Comparison of ENCODE assay signal across 19 cellular contexts in genomic region chr20:2390971-2391675, GRCh38. TPM values are rescaled to one million over a fixed set of nuclear protein-coding genes. Genes with fewer than 3 reads are reported as not detected.
DNase-seq lines count a peak whose midpoint lies in the region; ATAC-seq, FAIRE-seq and TF ChIP-seq lines count a peak whose summit lies in the region.
"Had no signal": no experiment of that assay in that cellular context is flagged by ENCODE, and none has a peak within 500 bp of the region (broad histone marks: within the 10 kb centered on the region; RNA-seq: fewer than 3 reads in every experiment).

No MANE protein-coding gene starts in this region.

- no peak for TF ChIP-seq EP300 in GM12878 (IDR thresholded peaks at IDR 0.05; ENCODE audit: borderline replicate concordance in 1 of 2, control insufficient read depth in 1 of 2, low read depth in 2 of 2, low read length in 2 of 2)

- H3K4me3 ChIP-seq in NB4 (ENCODE audit: low read depth, low read length) (no peak overlapping the region), GM12878 (no peak overlapping the region), WERI-Rb-1 (ENCODE audit: low read depth, low read length) (no peak overlapping the region)
- H3K4me3 ChIP-seq: BLaER1, GM23248, SJCRH30 had no signal

- no peak for TF ChIP-seq RAD21 in GM12878 (IDR thresholded peaks at IDR 0.05; ENCODE audit: insufficient read depth, low read depth, low read length)

- no peaks in the 10 kb centered on the region for H3K79me2 ChIP-seq in GM12878 (ENCODE audit: control insufficient read depth, insufficient read depth, low read length)

- no peak overlapping the region for H3K4me3 Mint-ChIP-seq in mesothelial cell of epicardium

- H3K4me1 Mint-ChIP-seq in mesothelial cell of epicardium = no peaks in the 10 kb centered on the region

- no peak for TF ChIP-seq CTCF in GM13977 (IDR thresholded peaks at IDR 0.05; ENCODE audit: extremely low read depth, insufficient read depth, missing control alignments)
- TF ChIP-seq CTCF in NB4 (IDR thresholded peaks at IDR 0.05; ENCODE audit: low read depth, low read length) = no peak
- no peak for TF ChIP-seq CTCF in GM12878 (IDR thresholded peaks at IDR 0.05 in 2 of 3, conservative IDR thresholded peaks at IDR 0.05 in 1 of 3; ENCODE audit: control insufficient read depth in 2 of 3, extremely low read depth in 1 of 3, insufficient read depth in 1 of 3, low read depth in 3 of 3, low read length in 3 of 3)
- TF ChIP-seq CTCF in mesothelial cell of epicardium (IDR thresholded peaks at IDR 0.05; ENCODE audit: unreplicated experiment) = no peak
- TF ChIP-seq CTCF in WERI-Rb-1 (IDR thresholded peaks at IDR 0.05; ENCODE audit: low read depth, low read length) = no peak

- RAD21 ChIA-PET in GM12878 (lab: Charles Lee; ENCODE audit: unreplicated experiment) = interaction anchor here (1.4 kb wide), 1 partner anchor 183 kb away, joined by 3 read pairs; no protein-coding TSS in a partner anchor

- CTCF ChIA-PET in GM12878 (lab: Yijun Ruan, JAX) = interaction anchor here (1.2 kb wide), 1 partner anchor 40 kb away, joined by 5 read pairs; no protein-coding TSS in a partner anchor

- H3K27ac ChIP-seq in GM12878 (ENCODE audit: control insufficient read depth, insufficient read depth) (no peak overlapping the region), WERI-Rb-1 (no peak overlapping the region)
- H3K27ac ChIP-seq: BLaER1, GM23248, SJCRH30 had no signal

- in situ Hi-C loops in GM13977 (cut with MboI; ENCODE audit: low pct_unique_long_range_greater_than_20kb, low sequenced_read_pairs, unreplicated experiment) = no loop called here
- in situ Hi-C loops in GM12878 (cut with MboI) = no loop called here

- peaks cover 14% of the 10 kb centered on the region for H3K4me1 ChIP-seq in GM12878 (ENCODE audit: control insufficient read depth, insufficient read depth, low read length)
- H3K4me1 ChIP-seq: BLaER1, SJCRH30 had no signal

- H3K27me3 ChIP-seq in GM12878 (replicated peaks in 1 of 2; ENCODE audit: control insufficient read depth in 2 of 2, insufficient read depth in 2 of 2, low read length in 1 of 2) (peaks cover 0 to 2% of the 10 kb centered on the region in 2 experiments; a peak in 1 of 4 replicates), WERI-Rb-1 (ENCODE audit: insufficient read depth, low read depth, severe bottlenecking) (no peaks in the 10 kb centered on the region)
- H3K27me3 ChIP-seq: BLaER1 had no signal

- peak overlapping the region; percentile 64 for H2AFZ ChIP-seq in GM12878 (ENCODE audit: control insufficient read depth, low read depth, low read length)
- H2AFZ ChIP-seq: GM23248 had no signal

- 48% methylated on average over 7 of the region's 7 CpGs for WGBS in GM12878 (ENCODE audit: insufficient coverage, insufficient replicate concordance, low lambda C conversion rate, missing lambda C conversion rate)

- BruUV-seq in GM12878 (replicated peaks; lab: Mats Ljungman, UMichigan) = no TSS peak

- ATAC-seq in GM12878 (peak; percentile 36; the same call in 1 of the 3 replicates), HG03565 (IDR thresholded peaks at IDR 0.05; ENCODE audit: unreplicated experiment) (no peak)
- ATAC-seq: HepG2 had no signal

- FAIRE-seq in GM12878 (lab: Jason Lieb, UNC) = no peak
- FAIRE-seq: GM12892, HepG2 had no signal

- peaks cover 7% of the 10 kb centered on the region; the same call in 2 of the 3 replicates for H3K9me3 ChIP-seq in GM12878 (replicated peaks; ENCODE audit: control insufficient read depth, insufficient read depth, low read length)
- peaks cover 6% of the 10 kb centered on the region for H3K9me3 ChIP-seq in WERI-Rb-1 (ENCODE audit: severe bottlenecking)
- H3K9me3 ChIP-seq: SJCRH30 had no signal

- peaks cover 2% of the 10 kb centered on the region for H3K27me3 Mint-ChIP-seq in mesothelial cell of epicardium (ENCODE audit: low read depth)

- SMC1A ChIA-PET in GM12878 (lab: Charles Lee; ENCODE audit: uncharacterized antibody, unreplicated experiment) = interaction anchor here (1.1 kb wide), 1 partner anchor 184 kb away, joined by 3 read pairs; no protein-coding TSS in a partner anchor

- POLR2A ChIA-PET in GM12878 (lab: Charles Lee) = no interaction called here

- peak; percentile 57 for DNase-seq in GM13977 (ENCODE audit: low spot score)
- DNase-seq in NB4 (ENCODE audit: low read depth) = peak; percentile 32
- DNase-seq in GM12878 (ENCODE audit: low read depth, low spot score) = no peak
- DNase-seq in pons (ENCODE audit: low spot score) = peak; percentile 12
- DNase-seq in NCI-H524 treated with DMSO at 0.1 percent for 48 hours (lab: John Stamatoyannopoulos, UW) = no peak
- no peak for DNase-seq in mesothelial cell of epicardium (ENCODE audit: low spot score in 2 of 2, unreplicated experiment in 2 of 2)
- DNase-seq in WERI-Rb-1 = no peak
- DNase-seq: GM23248, MM.1S, NCI-H1436 treated with DMSO at 0.1 percent for 48 hours, NCI-H2081, NCI-H526, SJCRH30 had no signal

- no peaks in the 10 kb centered on the region for H3K36me3 Mint-ChIP-seq in mesothelial cell of epicardium

- peak overlapping the region; percentile 54 for H3K4me2 ChIP-seq in GM12878 (ENCODE audit: control insufficient read depth, insufficient read depth)
- H3K4me2 ChIP-seq: BLaER1 had no signal

- no peak for TF ChIP-seq POLR2A in NB4 (IDR thresholded peaks at IDR 0.05; ENCODE audit: extremely low read depth, insufficient read length)
- no peak for TF ChIP-seq POLR2A in GM12878 (IDR thresholded peaks at IDR 0.05; ENCODE audit: low read depth, low read length)

- peaks cover 9% of the 10 kb centered on the region for H3K9me3 Mint-ChIP-seq in mesothelial cell of epicardium

- no peaks in the 10 kb centered on the region for H3K36me3 ChIP-seq in GM12878 (ENCODE audit: control insufficient read depth in 2 of 2, insufficient read depth in 2 of 2, low read length in 1 of 2)
- H3K36me3 ChIP-seq in WERI-Rb-1 = no peaks in the 10 kb centered on the region
- H3K36me3 ChIP-seq: BLaER1, SJCRH30 had no signal

- intact Hi-C loops in GM12878 (cut with micrococcal nuclease; ENCODE audit: unreplicated experiment) = no loop called here

- no peaks in the 10 kb centered on the region for H4K20me1 ChIP-seq in GM12878 (ENCODE audit: control insufficient read depth, insufficient read depth)
- H4K20me1 ChIP-seq: BLaER1 had no signal

- no peak overlapping the region for H3K9ac ChIP-seq in GM12878 (ENCODE audit: control insufficient read depth, insufficient read depth, low read length)
- H3K9ac ChIP-seq: BLaER1, GM23248 had no signal

- no peak overlapping the region for H3K27ac Mint-ChIP-seq in mesothelial cell of epicardium

TF ChIP-seq in GM12878, 131 proteins besides CTCF, POLR2A, EP300 and RAD21:
- TF ChIP-seq SPI1 (IDR thresholded peaks at IDR 0.05; ENCODE audit: borderline replicate concordance, insufficient read depth, low read depth, low read length) (peak; percentile 86; the same call in 1 of the 2 replicates), PAX5 (IDR thresholded peaks at IDR 0.05; ENCODE audit: borderline replicate concordance, low read depth, low read length) (peak; percentile 69; the same call in 1 of the 2 replicates), GATAD2B (conservative IDR thresholded peaks at IDR 0.05; ENCODE audit: low read depth) (no peak), EGR1 (IDR thresholded peaks at IDR 0.05; ENCODE audit: borderline replicate concordance in 1 of 2, low read depth in 2 of 2, low read length in 2 of 2) (0 out of 3 replicates have a peak, but pooled peaks of 1 of the 2 experiments have one; percentile 55)

RNA-seq across cellular contexts. Expression of gene TGM6, which starts 10.4 kb away (rescaled TPM):
- not detected in 2 replicates for total RNA-seq in GM12878 (2013; cell fraction: nucleolus; rRNA removed)
- total RNA-seq in GM12878 (2014; rRNA removed) (not detected in 2 replicates), GM12878 (2014; rRNA removed; fragmentation: Illumina TruSeq; extraction: Trizol) (not detected in 2 replicates), GM12878 (2021) (not detected in 2 replicates), mesothelial cell of epicardium (not detected in 3 replicates)
- not detected for polyA plus RNA-seq in GM12878 (2011; ENCODE audit: low read depth)
- polyA plus RNA-seq in GM12878 (2011; rRNA removed) (not detected in 2 replicates), GM12878 (2014; fragmentation: Illumina TruSeq; extraction: Trizol) (not detected in 2 replicates), GM12878 (2014; fragmentation: Nextera tagmentation; extraction: Ambion mirVana) (not detected), GM12878 (2014; rRNA removed) (not detected in 2 replicates), GM12878 (2016; fragmentation: Nextera tagmentation; extraction: Ambion mirVana) (not detected)
- polyA plus RNA-seq in GM12878 (2011; cell fraction: cytosol; rRNA removed) = not detected in 2 replicates
- not detected in 2 replicates for polyA plus RNA-seq in GM12878 (2011; cell fraction: nucleus; rRNA removed)
- polyA plus RNA-seq in GM12878 (2012) = not detected in 2 replicates
- not detected in 2 replicates for polyA minus RNA-seq in GM12878 (2011; rRNA and poly(A)+ RNA removed)
- polyA minus RNA-seq in GM12878 (2011; cell fraction: cytosol; rRNA and poly(A)+ RNA removed) = not detected in 2 replicates
- polyA minus RNA-seq in GM12878 (2011; cell fraction: nucleus; rRNA and poly(A)+ RNA removed) = not detected in 2 replicates
- total RNA-seq: GM23248; HepG2; SJCRH30; T-helper 2 cell treated with Interferon-gamma antibody and Interleukin-4, amounts not matched to agents 100 ng/mL and 5 ng/mL, for 36 hours had no signal
- polyA plus RNA-seq: AG04450, GM23248, HepG2 had no signal

Comparison
In these comparisons a context has a peak if more than half of its experiments do, and no peak if none do; other contexts are left out.
1. DNase-seq: peak in GM13977 (single experiment), NB4 (single experiment) and pons (single experiment); none in GM12878 (single experiment), NCI-H524 treated with DMSO at 0.1 percent for 48 hours (single experiment), mesothelial cell of epicardium (0 of 2) and WERI-Rb-1 (single experiment).